1 cellular context compared by ENCODE assay signal in genomic region chr2:70901235-70902066, GRCh38.
TF ChIP-seq lines count a peak whose summit lies in the region.

No MANE protein-coding gene starts in this region.

TF ChIP-seq in HEK293, 187 proteins besides CTCF, POLR2A, EP300 and RAD21 (continued from another document and continues in another):
- TF ChIP-seq PRDM10 (tag by site-specific recombination; IDR thresholded peaks at IDR 0.05), result no peak
- no peak for TF ChIP-seq ZSCAN18 (tag by site-specific recombination; IDR thresholded peaks at IDR 0.05)
- no peak for TF ChIP-seq ZNF580 (tag by site-specific recombination; IDR thresholded peaks at IDR 0.05)
- TF ChIP-seq ZNF658 (tag by site-specific recombination; IDR thresholded peaks at IDR 0.05), result no peak
- no peak for TF ChIP-seq ZFP37 (tag by site-specific recombination; IDR thresholded peaks at IDR 0.05)
- no peak for TF ChIP-seq ZSCAN16 (tag by site-specific recombination; IDR thresholded peaks at IDR 0.05)
- no peak for TF ChIP-seq ZNF677 (tag by site-specific recombination; IDR thresholded peaks at IDR 0.05)
- no peak for TF ChIP-seq ZNF37A (tag by site-specific recombination; IDR thresholded peaks at IDR 0.05)
- TF ChIP-seq ZFP41 (tag by site-specific recombination; IDR thresholded peaks at IDR 0.05; ENCODE audit: borderline replicate concordance), result no peak
- no peak for TF ChIP-seq ZNF664 (tag by site-specific recombination; IDR thresholded peaks at IDR 0.05)
- no peak for TF ChIP-seq ZNF184 (tag by site-specific recombination; IDR thresholded peaks at IDR 0.05)
- no peak for TF ChIP-seq ZBTB44 (tag by site-specific recombination; IDR thresholded peaks at IDR 0.05)
- no peak for TF ChIP-seq ZNF701 (tag by site-specific recombination; IDR thresholded peaks at IDR 0.05)
- TF ChIP-seq BCL11B (tag by site-specific recombination; IDR thresholded peaks at IDR 0.05; ENCODE audit: low read depth), result no peak
- no peak for TF ChIP-seq HOXC10 (CRISPR knock-in tag; IDR thresholded peaks at IDR 0.05)
- TF ChIP-seq ZNF341 (tag by site-specific recombination; IDR thresholded peaks at IDR 0.05; ENCODE audit: low read depth), result peak; percentile 67; the same call in 1 of the 2 replicates
- 0 out of 2 replicates have a peak, but pooled peaks have one; percentile 17 for TF ChIP-seq ZFP69B (tag by site-specific recombination; IDR thresholded peaks at IDR 0.05)
- TF ChIP-seq PRDM1 (tag by site-specific recombination; IDR thresholded peaks at IDR 0.05), result peak; percentile 63; the same call in 1 of the 2 replicates
- no peak for TF ChIP-seq KLF8 (tag by site-specific recombination; IDR thresholded peaks at IDR 0.05)
- TF ChIP-seq MEIS1 (CRISPR knock-in tag; IDR thresholded peaks at IDR 0.05; ENCODE audit: borderline replicate concordance), result no peak
- no peak for TF ChIP-seq ZNF133 (tag by site-specific recombination; IDR thresholded peaks at IDR 0.05)
- TF ChIP-seq ZNF707 (tag by site-specific recombination; IDR thresholded peaks at IDR 0.05), result no peak
- TF ChIP-seq ZNF202 (tag by site-specific recombination; IDR thresholded peaks at IDR 0.05; ENCODE audit: borderline replicate concordance), result no peak
- TF ChIP-seq ZXDB (tag by site-specific recombination; IDR thresholded peaks at IDR 0.05), result no peak
- TF ChIP-seq ZNF610 (tag by site-specific recombination; IDR thresholded peaks at IDR 0.05; ENCODE audit: borderline replicate concordance), result no peak
- TF ChIP-seq KLF17 (tag by site-specific recombination; IDR thresholded peaks at IDR 0.05), result no peak
- no peak for TF ChIP-seq ZNF132 (tag by site-specific recombination; IDR thresholded peaks at IDR 0.05; ENCODE audit: borderline replicate concordance)
- 0 out of 2 replicates have a peak, but pooled peaks have one; percentile 36 for TF ChIP-seq REST (tag by site-specific recombination; IDR thresholded peaks at IDR 0.05)
- peak; percentile 95 for TF ChIP-seq ZBTB26 (tag by site-specific recombination; optimal IDR thresholded peaks at IDR 0.05)
- TF ChIP-seq ZNF639 (tag by site-specific recombination; IDR thresholded peaks at IDR 0.05), result no peak
- TF ChIP-seq GLIS1 (tag by site-specific recombination; IDR thresholded peaks at IDR 0.05), result no peak
- no peak for TF ChIP-seq ZNF561 (tag by site-specific recombination; IDR thresholded peaks at IDR 0.05; ENCODE audit: borderline replicate concordance)
- TF ChIP-seq INSM2 (tag by site-specific recombination; IDR thresholded peaks at IDR 0.05), result no peak
- TF ChIP-seq ZNF791 (tag by site-specific recombination; IDR thresholded peaks at IDR 0.05), result 0 out of 2 replicates have a peak, but pooled peaks have one; percentile 14
- 0 out of 2 replicates have a peak, but pooled peaks have one; percentile 10 for TF ChIP-seq ZNF624 (tag by site-specific recombination; IDR thresholded peaks at IDR 0.05)
- no peak for TF ChIP-seq ZNF629 (tag by site-specific recombination; IDR thresholded peaks at IDR 0.05)
